In genomic region chrX:21581479-21581878, GRCh38 we compare ENCODE assay signal across 28 cellular contexts.
"Had no signal": no experiment of that assay in that cellular context is flagged by ENCODE, and none has a peak within 500 bp of the region (broad histone marks: within the 10 kb centered on the region; RNA-seq: fewer than 3 reads in every experiment).

No MANE protein-coding gene starts in this region.

- H3K4me3 Mint-ChIP-seq: activated B cell treated with CpG ODN at 0.5 μM for 24 hours; activated naive CD4-positive, alpha-beta T cell treated with anti-CD3 and anti-CD28 coated beads for 36 hours; activated naive CD8-positive, alpha-beta T cell treated with anti-CD3 and anti-CD28 coated beads, Interleukin-2, amount 50 U/mL, for 24 hours; central memory CD8-positive, alpha-beta T cell; nephron; T-cell; T-helper 2 cell treated with Interferon-gamma antibody and Interleukin-4, amounts not matched to agents 5 μg/mL and 100 μg/mL, for 36 hours had no signal

- H3K27ac Mint-ChIP-seq: activated B cell treated with CpG ODN at 0.5 μM for 24 hours; activated naive CD4-positive, alpha-beta T cell treated with anti-CD3 and anti-CD28 coated beads for 36 hours; activated naive CD8-positive, alpha-beta T cell treated with anti-CD3 and anti-CD28 coated beads, Interleukin-2, amount 50 U/mL, for 24 hours; nephron; progenitor cell of endocrine pancreas; T-cell; T-helper 2 cell treated with Interferon-gamma antibody and Interleukin-4, amounts not matched to agents 5 μg/mL and 100 μg/mL, for 36 hours had no signal

- H3K4me1 Mint-ChIP-seq: activated B cell treated with CpG ODN at 0.5 μM for 24 hours; central memory CD8-positive, alpha-beta T cell; nephron; T-cell had no signal

- DNase-seq: activated B cell treated with CpG ODN at 0.5 μM for 24 hours; activated CD8-positive, alpha-beta memory T cell treated with anti-CD3 and anti-CD28 coated beads, Interleukin-2, amount 50 U/mL, for 48 hours; activated effector memory CD4-positive, alpha-beta T cell treated with Interleukin-2 at 50 U/mL for 16 hours; activated naive CD4-positive, alpha-beta T cell treated with anti-CD3 and anti-CD28 coated beads for 36 hours; activated naive CD8-positive, alpha-beta T cell treated with anti-CD3 and anti-CD28 coated beads, Interleukin-2, amount 50 U/mL, for 24 hours; activated T-cell treated with anti-CD3 and anti-CD28 coated beads, Interleukin-2, amount 50 U/mL, for 48 hours; amygdala; dermis blood vessel endothelial cell; effector CD4-positive, alpha-beta T cell; esophagus squamous epithelium; gastrocnemius medialis; glutamatergic neuron; left ventricle myocardium inferior; mucosa of descending colon; stimulated activated CD4-positive, alpha-beta T cell treated with anti-CD3 and anti-CD28 coated beads, Interleukin-12 subunit alpha, Interleukin-12 subunit beta, amount 100 ng/mL, for 4 hours; stimulated activated CD4-positive, alpha-beta T cell treated with anti-CD3 and anti-CD28 coated beads, Interleukin-4, amount 100 ng/mL, for 1 hour; stomach; T-cell; tibial artery; upper lobe of right lung had no signal

- H3K27me3 ChIP-seq: esophagus squamous epithelium, gastrocnemius medialis, neutrophil, stomach, tibial artery, upper lobe of right lung had no signal

- H3K4me1 ChIP-seq: esophagus squamous epithelium, gastrocnemius medialis, left ventricle myocardium inferior, stomach, tibial artery, upper lobe of right lung had no signal

- H3K4me3 ChIP-seq: esophagus squamous epithelium, gastrocnemius medialis, left ventricle myocardium inferior, lung, mucosa of descending colon, skin epidermis, stomach, tibial artery, upper lobe of right lung had no signal

- H3K27me3 Mint-ChIP-seq: activated B cell treated with CpG ODN at 0.5 μM for 24 hours; activated naive CD8-positive, alpha-beta T cell treated with anti-CD3 and anti-CD28 coated beads, Interleukin-2, amount 50 U/mL, for 24 hours; central memory CD8-positive, alpha-beta T cell; progenitor cell of endocrine pancreas; T-cell had no signal

- H3K9me3 Mint-ChIP-seq: activated B cell treated with CpG ODN at 0.5 μM for 24 hours; activated naive CD4-positive, alpha-beta T cell treated with anti-CD3 and anti-CD28 coated beads for 36 hours; nephron; T-helper 2 cell treated with Interferon-gamma antibody and Interleukin-4, amounts not matched to agents 5 μg/mL and 100 μg/mL, for 36 hours had no signal

- H3K9me3 ChIP-seq: esophagus squamous epithelium, gastrocnemius medialis, left ventricle myocardium inferior, mucosa of descending colon, neutrophil, upper lobe of right lung had no signal

- H3K36me3 ChIP-seq: esophagus squamous epithelium, gastrocnemius medialis, left ventricle myocardium inferior, neutrophil, stomach, tibial artery, upper lobe of right lung had no signal

- H3K27ac ChIP-seq: epithelial cell of prostate, esophagus squamous epithelium, gastrocnemius medialis, left ventricle myocardium inferior, neutrophil, skin epidermis, stomach, tibial artery, upper lobe of right lung had no signal
